16 cellular contexts compared by ENCODE assay signal in the genomic region with DNA sequence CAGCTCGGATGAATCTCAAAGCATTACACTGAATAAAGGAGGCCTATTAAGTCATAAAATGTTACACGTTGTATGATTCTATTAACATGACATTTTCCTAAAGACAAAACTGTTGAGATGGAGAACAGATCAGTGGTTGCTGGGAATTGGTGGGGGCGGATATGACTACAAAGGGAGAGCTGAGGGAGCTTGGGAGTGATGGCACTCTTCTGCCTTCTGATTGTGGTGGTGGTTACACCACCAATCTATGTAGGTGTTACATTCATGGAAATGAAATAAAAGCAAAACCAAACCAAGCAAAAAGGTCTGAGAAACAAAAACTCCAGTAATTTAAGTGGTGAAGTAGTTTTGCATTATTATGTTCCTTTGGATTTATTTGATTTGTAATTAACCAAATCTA. TPM values are rescaled to one million over a fixed set of nuclear protein-coding genes. Genes with fewer than 3 reads are reported as not detected.
DNase-seq lines count a peak whose midpoint lies in the region; ATAC-seq and FAIRE-seq lines count a peak whose summit lies in the region.
"Had no signal": no experiment of that assay in that cellular context is flagged by ENCODE, and none has a peak within 500 bp of the region (broad histone marks: within the 10 kb centered on the region; RNA-seq: fewer than 3 reads in every experiment).

No MANE protein-coding gene starts in this region.

- H3K27me3 Mint-ChIP-seq in activated naive CD4-positive, alpha-beta T cell treated with anti-CD3 and anti-CD28 coated beads, Interleukin-2, amount 10 ng/mL, durations not matched to agents 7 days and 5 days: no peaks in the 10 kb centered on the region
- no peaks in the 10 kb centered on the region for H3K27me3 Mint-ChIP-seq in stimulated activated naive CD8-positive, alpha-beta T cell treated with anti-CD3 and anti-CD28 coated beads, Interleukin-15, amount 100 ng/mL, for 72 hours

- H3K9me3 ChIP-seq in small intestine (ENCODE audit: control insufficient read depth, low read depth): no peaks in the 10 kb centered on the region
- H3K9me3 ChIP-seq: pancreas, spleen, stomach had no signal

- H3K36me3 ChIP-seq in small intestine (ENCODE audit: control insufficient read depth in 2 of 2, insufficient read depth in 2 of 2, low read length in 2 of 2): no peaks in the 10 kb centered on the region
- H3K36me3 ChIP-seq: pancreas, spleen, stomach had no signal

- no peaks in the 10 kb centered on the region for H3K36me3 Mint-ChIP-seq in activated naive CD4-positive, alpha-beta T cell treated with anti-CD3 and anti-CD28 coated beads, Interleukin-2, amount 10 ng/mL, durations not matched to agents 7 days and 5 days

- CTCF ChIA-PET in activated naive CD4-positive, alpha-beta T cell treated with anti-CD3 and anti-CD28 coated beads, Interleukin-2, amount 10 ng/mL, durations not matched to agents 7 days and 5 days (lab: Charles Lee): interaction anchor here (1.2 to 3.5 kb wide), 3 partner anchors 22 to 144 kb away, joined by 4 to 12 read pairs (median 4); no protein-coding TSS in a partner anchor

- in situ Hi-C loops in ACHN (cut with HindIII; ENCODE audit: low pct_ligation_motif_present, low pct_unique_long_range_greater_than_20kb, low sequenced_read_pairs): no loop called here

- peak overlapping the region; percentile 1 for H3K27ac Mint-ChIP-seq in activated naive CD4-positive, alpha-beta T cell treated with anti-CD3 and anti-CD28 coated beads, Interleukin-2, amount 10 ng/mL, durations not matched to agents 7 days and 5 days
- peak overlapping the region; percentile 71 to 89 for H3K27ac Mint-ChIP-seq in stimulated activated naive CD8-positive, alpha-beta T cell treated with anti-CD3 and anti-CD28 coated beads, Interleukin-15, amount 100 ng/mL, for 72 hours

- ATAC-seq in stimulated activated naive CD8-positive, alpha-beta T cell treated with anti-CD3 and anti-CD28 coated beads, Interleukin-15, amount 100 ng/mL, for 72 hours: peak; percentile 94
- no peak for ATAC-seq in GM21723 (IDR thresholded peaks at IDR 0.05; ENCODE audit: unreplicated experiment)
- ATAC-seq: SK-N-SH treated with all-trans-retinoic acid at 6 μM for 48 hours had no signal

- no peaks in the 10 kb centered on the region for H3K9me3 Mint-ChIP-seq in activated naive CD4-positive, alpha-beta T cell treated with anti-CD3 and anti-CD28 coated beads, Interleukin-2, amount 10 ng/mL, durations not matched to agents 7 days and 5 days
- H3K9me3 Mint-ChIP-seq in stimulated activated naive CD8-positive, alpha-beta T cell treated with anti-CD3 and anti-CD28 coated beads, Interleukin-15, amount 100 ng/mL, for 72 hours: no peaks in the 10 kb centered on the region

- H3K4me3 Mint-ChIP-seq in activated naive CD4-positive, alpha-beta T cell treated with anti-CD3 and anti-CD28 coated beads, Interleukin-2, amount 10 ng/mL, durations not matched to agents 7 days and 5 days: no peak overlapping the region
- H3K4me3 Mint-ChIP-seq in stimulated activated naive CD8-positive, alpha-beta T cell treated with anti-CD3 and anti-CD28 coated beads, Interleukin-15, amount 100 ng/mL, for 72 hours: peak overlapping the region; percentile 60 to 66

- H3K4me1 ChIP-seq in small intestine (ENCODE audit: control insufficient read depth in 2 of 2, insufficient read depth in 1 of 2, low read depth in 1 of 2, low read length in 1 of 2): no peaks in the 10 kb centered on the region
- H3K4me1 ChIP-seq: pancreas had no signal

- no peak for FAIRE-seq in small intestine (lab: Jason Lieb, UNC)
- FAIRE-seq: G401.6, keratinocyte, pancreas had no signal

- H3K27me3 ChIP-seq in small intestine (ENCODE audit: control insufficient read depth in 2 of 2, insufficient read depth in 2 of 2, low read length in 2 of 2): no peaks in the 10 kb centered on the region
- H3K27me3 ChIP-seq: pancreas, spleen, stomach had no signal

- WGBS in small intestine, 3 donors: 42 to 57% (median 55%) methylated on average over 3 of the region's 3 CpGs

- H3K4me3 ChIP-seq in small intestine (ENCODE audit: low read depth in 1 of 2, low read length in 2 of 2): no peak overlapping the region
- H3K4me3 ChIP-seq: pancreas, spleen, stomach had no signal

- no peak overlapping the region for H3K27ac ChIP-seq in small intestine (ENCODE audit: low read depth in 1 of 2, low read length in 1 of 2)
- H3K27ac ChIP-seq: pancreas, spleen, stomach had no signal

- DNase-seq in activated naive CD4-positive, alpha-beta T cell treated with anti-CD3 and anti-CD28 coated beads, Interleukin-2, amount 10 ng/mL, durations not matched to agents 7 days and 5 days: peak; percentile 35
- DNase-seq in activated naive CD4-positive, alpha-beta T cell treated with anti-CD3 and anti-CD28 coated beads, Interleukin-2, amount 50 U/mL, for 16 hours: no peak
- peak; percentile 41 to 44 for DNase-seq in activated T-cell treated with anti-CD3 and anti-CD28 coated beads, Interleukin-2, amount 50 U/mL, for 48 hours
- DNase-seq in islet precursor cell (peak; percentile 1), small intestine (no peak), ACHN (no peak)
- peak in 1 of 2 donors; percentile 43 for DNase-seq in stimulated activated naive CD8-positive, alpha-beta T cell treated with anti-CD3 and anti-CD28 coated beads, Interleukin-15, amount 100 ng/mL, for 72 hours
- DNase-seq: cortex of kidney, NCI-H1048, pancreas, spleen, stomach had no signal

- peaks cover 15% of the 10 kb centered on the region for H3K4me1 Mint-ChIP-seq in activated naive CD4-positive, alpha-beta T cell treated with anti-CD3 and anti-CD28 coated beads, Interleukin-2, amount 10 ng/mL, durations not matched to agents 7 days and 5 days
- H3K4me1 Mint-ChIP-seq in stimulated activated naive CD8-positive, alpha-beta T cell treated with anti-CD3 and anti-CD28 coated beads, Interleukin-15, amount 100 ng/mL, for 72 hours: peaks cover 52% of the 10 kb centered on the region

RNA-seq across cellular contexts. Expression of gene EVL, which starts 16.4 kb away (rescaled TPM):
- 10 to 100 TPM; 21.0 to 35.2 (median 28.4) TPM for polyA plus RNA-seq in small intestine

Comparison
In these comparisons a context has a peak if more than half of its experiments do, and no peak if none do; other contexts are left out.
1. DNase-seq: peak in activated naive CD4-positive, alpha-beta T cell treated with anti-CD3 and anti-CD28 coated beads, Interleukin-2, amount 10 ng/mL, durations not matched to agents 7 days and 5 days (single experiment), activated T-cell treated with anti-CD3 and anti-CD28 coated beads, Interleukin-2, amount 50 U/mL, for 48 hours (2 of 2) and islet precursor cell (single experiment); none in activated naive CD4-positive, alpha-beta T cell treated with anti-CD3 and anti-CD28 coated beads, Interleukin-2, amount 50 U/mL, for 16 hours (single experiment), small intestine (single experiment) and ACHN (single experiment).